8 cellular contexts compared by ENCODE assay signal in genomic region chr10:12195603-12196506, GRCh38. TPM values are rescaled to one million over a fixed set of nuclear protein-coding genes. Genes with fewer than 3 reads are reported as not detected.
DNase-seq lines count a peak whose midpoint lies in the region; ATAC-seq and TF ChIP-seq lines count a peak whose summit lies in the region.

TSS of gene CDC123 (plus strand) at chr10:12196188. CDS start at chr10:12196246, 58 bp downstream.
TSS of gene NUDT5 (minus strand) at chr10:12195891. CDS start at chr10:12186291, 9,600 bp downstream.

- H3K4me3 Mint-ChIP-seq in activated B cell treated with CpG ODN at 0.5 μM for 24 hours: peak within 1 kb of the TSS; percentile 93
- peak within 1 kb of the TSS; percentile 93 to 99 (median 98) for H3K4me3 Mint-ChIP-seq in immature natural killer cell

- H3K36me3 Mint-ChIP-seq in activated B cell treated with CpG ODN at 0.5 μM for 24 hours (ENCODE audit: low read depth) (peaks cover 41% of the 10 kb centered on the region), immature natural killer cell (peaks cover 0 to 8% (median 4%) of the 10 kb centered on the region in 3 donors)

- CTCF ChIA-PET in activated B cell treated with CpG ODN at 0.5 μM for 24 hours (lab: Charles Lee): interaction anchor here (0.7 to 2.7 kb wide), 7 partner anchors 17 to 904 kb away, joined by 3 to 18 read pairs (median 3); partner anchors contain the start of gene OPTN

- H3K4me1 Mint-ChIP-seq in activated B cell treated with CpG ODN at 0.5 μM for 24 hours (peaks cover 49% of the 10 kb centered on the region), immature natural killer cell (peaks cover 49 to 70% of the 10 kb centered on the region in 2 donors)

- in situ Hi-C loops in GM18951 (cut with MboI; ENCODE audit: low sequenced_read_pairs, unreplicated experiment): no loop called here

- H3K4me3 ChIP-seq in AG09309 (ENCODE audit: control insufficient read depth, low read depth, low read length) (peak within 1 kb of the TSS; percentile 76), cardiac fibroblast (replicated peaks in 1 of 2; ENCODE audit: low read depth in 2 of 2, low read length in 2 of 2) (peak within 1 kb of the TSS; percentile 94 to 97)

- TF ChIP-seq CTCF in AG09309 (IDR thresholded peaks at IDR 0.05; ENCODE audit: control insufficient read depth, insufficient read depth, low read depth, low read length, missing control alignments): no peak
- no peak for TF ChIP-seq CTCF in activated B cell treated with CpG ODN at 0.5 μM for 24 hours (IDR thresholded peaks at IDR 0.05)
- no peak for TF ChIP-seq CTCF in cardiac fibroblast (IDR thresholded peaks at IDR 0.05; ENCODE audit: low read depth, low read length)

- H3K27me3 Mint-ChIP-seq in activated B cell treated with CpG ODN at 0.5 μM for 24 hours (no peaks in the 10 kb centered on the region), immature natural killer cell (ENCODE audit: low read depth in 3 of 3) (peaks cover 0 to 5% (median 0%) of the 10 kb centered on the region in 3 donors)

- H3K9me3 Mint-ChIP-seq in activated B cell treated with CpG ODN at 0.5 μM for 24 hours (no peaks in the 10 kb centered on the region), immature natural killer cell (no peaks in the 10 kb centered on the region)

- H3K27ac Mint-ChIP-seq in activated B cell treated with CpG ODN at 0.5 μM for 24 hours: peak within 1 kb of the TSS; percentile 99
- H3K27ac Mint-ChIP-seq in immature natural killer cell: peak within 1 kb of the TSS; percentile 94 to 100 (median 98)

- peak; percentile 67 for TF ChIP-seq POLR2A in GM18951 (IDR thresholded peaks at IDR 0.05; ENCODE audit: extremely low read depth, insufficient read depth, insufficient read length)

- POLR2A ChIA-PET in activated B cell treated with CpG ODN at 0.5 μM for 24 hours (lab: Charles Lee): interaction anchor here (0.5 to 2.0 kb wide), 18 partner anchors 14 to 708 kb away, joined by 3 to 23 read pairs (median 6); partner anchors contain the start of gene UPF2

- ATAC-seq in HG03175 (IDR thresholded peaks at IDR 0.05; ENCODE audit: unreplicated experiment) (peak; percentile 93), activated B cell treated with CpG ODN at 0.5 μM for 24 hours (ENCODE audit: low read depth) (peak; percentile 92)

- intact Hi-C loops in activated B cell treated with CpG ODN at 0.5 μM for 24 hours (cut with micrococcal nuclease): loop anchor here (1.0 to 10.0 kb wide), 12 partner anchors 15 to 1031 kb away; partner anchors contain the start of genes CAMK1D, DHTKD1, SEC61A2 and UPF2

- peak; percentile 46 for DNase-seq in AG09309 (ENCODE audit: low read depth)
- DNase-seq in NCI-H2227 treated with DMSO at 0.1 percent for 48 hours (lab: John Stamatoyannopoulos, UW): peak; percentile 87
- peak; percentile 81 for DNase-seq in activated B cell treated with CpG ODN at 0.5 μM for 24 hours
- peak; percentile 91 to 94 for DNase-seq in cardiac fibroblast (ENCODE audit: low read depth in 2 of 2)
- DNase-seq in immature natural killer cell: peak; percentile 81 to 84 (median 82)
- DNase-seq in smooth muscle cell of the brain vasculature (ENCODE audit: low read depth, low spot score): peak; percentile 77

RNA-seq across cellular contexts. Expression of gene CDC123, which starts in this region (rescaled TPM):
- total RNA-seq in activated B cell treated with CpG ODN at 0.5 μM for 24 hours: 81.1 and 84.6 TPM in 2 replicates
- 100 to 1,000 TPM in 2 of 3 donors, 10 to 100 TPM in 1; 79.8 to 149 (median 103) TPM for polyA plus RNA-seq in immature natural killer cell

RNA-seq across cellular contexts. Expression of gene NUDT5, which starts in this region (rescaled TPM):
- 53.2 and 57.3 TPM in 2 replicates for total RNA-seq in activated B cell treated with CpG ODN at 0.5 μM for 24 hours
- polyA plus RNA-seq in immature natural killer cell: 10 to 100 TPM; 58.3 to 69.4 (median 59.6) TPM

Comparison
In these comparisons a context has a peak if more than half of its experiments do, and no peak if none do; other contexts are left out.
1. Peak in every context shown above with its lines: DNase-seq, ATAC-seq and H3K4me3 ChIP-seq.